Comparison of ENCODE assay signal across 12 cellular contexts in the genomic region with DNA sequence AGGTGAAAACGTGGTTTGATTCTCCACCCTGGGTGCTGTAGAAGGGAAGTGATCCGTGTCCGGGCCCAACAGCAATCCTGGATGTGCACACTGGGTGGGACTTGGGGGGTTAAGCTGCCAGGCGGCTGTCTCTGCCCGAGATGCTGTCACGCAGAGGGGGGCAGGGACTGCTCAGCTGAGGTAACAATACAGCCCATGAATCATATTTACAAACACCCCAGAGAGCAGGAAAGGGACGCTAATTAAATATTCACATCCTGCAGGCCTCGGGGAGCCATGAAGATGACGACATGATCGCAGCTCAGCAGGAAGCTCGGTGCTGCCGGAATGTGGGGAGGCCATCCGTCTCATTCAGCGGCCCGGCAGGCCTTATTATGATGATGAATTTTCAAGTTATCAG. TPM values are rescaled to one million over a fixed set of nuclear protein-coding genes. Genes with fewer than 3 reads are reported as not detected.
DNase-seq lines count a peak whose midpoint lies in the region; ATAC-seq and TF ChIP-seq lines count a peak whose summit lies in the region.
"Had no signal": no experiment of that assay in that cellular context is flagged by ENCODE, and none has a peak within 500 bp of the region (broad histone marks: within the 10 kb centered on the region; RNA-seq: fewer than 3 reads in every experiment).

No MANE protein-coding gene starts in this region.

- H3K4me2 ChIP-seq in GM23248 (ENCODE audit: unreplicated experiment) (no peak overlapping the region), neural progenitor cell (peak overlapping the region; percentile 5)

- H3K27me3 ChIP-seq in GM23248 (replicated peaks; ENCODE audit: insufficient read depth) (no peaks in the 10 kb centered on the region; the same call in 1 of the 2 replicates), ectodermal cell (ENCODE audit: control insufficient read depth, insufficient read depth, low read length, poor library complexity, severe bottlenecking) (no peaks in the 10 kb centered on the region), neural progenitor cell (no peaks in the 10 kb centered on the region)

- H3K9me3 Mint-ChIP-seq in neural progenitor cell: no peaks in the 10 kb centered on the region

- H3K27ac ChIP-seq in GM23248: peak overlapping the region; percentile 23; the same call in 1 of the 2 replicates
- peak overlapping the region; percentile 93 for H3K27ac ChIP-seq in ectodermal cell (ENCODE audit: insufficient read depth, low read depth, low read length, poor library complexity, severe bottlenecking)
- H3K27ac ChIP-seq in neural progenitor cell: no peak overlapping the region
- H3K27ac ChIP-seq: HL-60 had no signal

- no peak for ATAC-seq in HG03039 (IDR thresholded peaks at IDR 0.05; ENCODE audit: unreplicated experiment)
- no peak for ATAC-seq in HG03432 (IDR thresholded peaks at IDR 0.05; ENCODE audit: unreplicated experiment)

- H3K9me3 ChIP-seq in GM23248 (ENCODE audit: low read depth) (no peaks in the 10 kb centered on the region), ectodermal cell (ENCODE audit: control insufficient read depth, low read length) (no peaks in the 10 kb centered on the region), neural progenitor cell (ENCODE audit: low read depth) (no peaks in the 10 kb centered on the region)
- H3K9me3 ChIP-seq: HAP-1 had no signal

- no peaks in the 10 kb centered on the region for H3K79me2 ChIP-seq in GM23248 (ENCODE audit: insufficient read depth)
- no peaks in the 10 kb centered on the region for H3K79me2 ChIP-seq in neural progenitor cell (ENCODE audit: low read depth)

- in situ Hi-C loops in GM23248 (cut with MboI): no loop called here

- H4K20me1 ChIP-seq in GM23248 (ENCODE audit: insufficient read depth): no peaks in the 10 kb centered on the region
- H4K20me1 ChIP-seq in neural progenitor cell (ENCODE audit: low read depth): no peaks in the 10 kb centered on the region

- H3K27me3 Mint-ChIP-seq in neural progenitor cell (ENCODE audit: insufficient read depth, low read depth): peaks cover 14% of the 10 kb centered on the region

- H3K4me1 Mint-ChIP-seq in neural progenitor cell: peaks cover 63% of the 10 kb centered on the region

- peak overlapping the region; percentile 65 for H3K4me3 Mint-ChIP-seq in neural progenitor cell

- H3K4me3 ChIP-seq in GM23248 (no peak overlapping the region), ectodermal cell (ENCODE audit: insufficient read depth, low read depth, low read length) (no peak overlapping the region), neural progenitor cell (no peak overlapping the region)
- H3K4me3 ChIP-seq: HAP-1 had no signal

- no peak for TF ChIP-seq CTCF in neural progenitor cell (IDR thresholded peaks at IDR 0.05)

- H3K36me3 Mint-ChIP-seq in neural progenitor cell: no peaks in the 10 kb centered on the region

- no peaks in the 10 kb centered on the region for H3K4me1 ChIP-seq in GM23248 (ENCODE audit: insufficient read depth)
- H3K4me1 ChIP-seq in ectodermal cell (ENCODE audit: control insufficient read depth, insufficient read depth, low read length): peaks cover 53% of the 10 kb centered on the region
- peaks cover 49% of the 10 kb centered on the region for H3K4me1 ChIP-seq in neural progenitor cell
- H3K4me1 ChIP-seq: HAP-1 had no signal

- H3K36me3 ChIP-seq in GM23248 (ENCODE audit: low read depth) (no peaks in the 10 kb centered on the region), ectodermal cell (ENCODE audit: control insufficient read depth, insufficient read depth, low read length) (no peaks in the 10 kb centered on the region), neural progenitor cell (no peaks in the 10 kb centered on the region)
- H3K36me3 ChIP-seq: HAP-1 had no signal

- H3F3A ChIP-seq in GM23248 (ENCODE audit: insufficient read depth) (0 out of 2 replicates have a peak, but pooled peaks cover 3% of the 10 kb centered on the region), neural progenitor cell (ENCODE audit: low read depth) (peaks cover 41% of the 10 kb centered on the region)

- peak overlapping the region; percentile 84 for H3K27ac Mint-ChIP-seq in neural progenitor cell

- H3K9ac ChIP-seq in GM23248 (peak overlapping the region; percentile 54), neural progenitor cell (no peak overlapping the region)

- WGBS in GM23248 (ENCODE audit: low coverage in 1 of 2, low lambda C conversion rate in 2 of 2, missing lambda C conversion rate in 2 of 2), 2 experiments: 35 to 41% methylated on average over 15 of the region's 15 CpGs
- WGBS in ectodermal cell, 2 experiments: 12 to 32% methylated on average over 15 of the region's 15 CpGs

- H2AFZ ChIP-seq in GM23248: peak overlapping the region; percentile 76
- H2AFZ ChIP-seq in neural progenitor cell (replicated peaks): peak overlapping the region; percentile 63

- no peaks in the 10 kb centered on the region for H3K9me2 ChIP-seq in GM23248 (ENCODE audit: insufficient read depth)

- DNase-seq in GM23248 (peak; percentile 73), NCI-H69 (lab: John Stamatoyannopoulos, UW) (peak; percentile 96), neural progenitor cell (ENCODE audit: low spot score) (no peak), HT-29 (ENCODE audit: low spot score) (no peak), NCI-H526 (lab: John Stamatoyannopoulos, UW) (no peak)
- DNase-seq: DMS 273 treated with DMSO at 0.1 percent for 48 hours, mammary epithelial cell had no signal

RNA-seq across cellular contexts. Expression of gene CRABP1, which starts 17.9 kb away (rescaled TPM):
- total RNA-seq in GM23248 (2014; rRNA removed; shearing (Covaris generic)): not detected in 2 replicates
- not detected in 2 replicates for polyA plus RNA-seq in GM23248 (2016; fragmentation: Nextera tagmentation; extraction: Ambion mirVana)
- 1,552 TPM for polyA plus RNA-seq in ectodermal cell (2013, experiment 1 of 4)
- 959 TPM for polyA plus RNA-seq in ectodermal cell (2013, experiment 2 of 4)
- 2,069 TPM for polyA plus RNA-seq in ectodermal cell (2013, experiment 3 of 4)
- polyA plus RNA-seq in ectodermal cell (2013, experiment 4 of 4): 2,116 TPM
- total RNA-seq in neural progenitor cell (ENCODE audit: low replicate concordance): 320 and 454 TPM in 2 replicates
- not detected in 2 replicates for total RNA-seq in HT-29 (2014; rRNA removed; shearing (Covaris generic))
- total RNA-seq: mammary epithelial cell had no signal
- polyA plus RNA-seq: mammary epithelial cell had no signal

RNA-seq across cellular contexts. Expression of gene SKIC8, which starts 22.8 kb away (rescaled TPM):
- 52.6 and 60.1 TPM in 2 replicates for total RNA-seq in GM23248 (2014; rRNA removed; shearing (Covaris generic))
- 70.6 and 77.7 TPM in 2 replicates for polyA plus RNA-seq in GM23248 (2016; fragmentation: Nextera tagmentation; extraction: Ambion mirVana)
- polyA plus RNA-seq in ectodermal cell (2013, experiment 1 of 4): 56.3 TPM
- polyA plus RNA-seq in ectodermal cell (2013, experiment 2 of 4): 57.4 TPM
- 45.5 TPM for polyA plus RNA-seq in ectodermal cell (2013, experiment 3 of 4)
- polyA plus RNA-seq in ectodermal cell (2013, experiment 4 of 4): 48.3 TPM
- 76.0 and 78.4 TPM in 2 replicates for total RNA-seq in neural progenitor cell (ENCODE audit: low replicate concordance)
- total RNA-seq in HT-29 (2014; rRNA removed; shearing (Covaris generic)): 64.0 and 74.8 TPM in 2 replicates

RNA-seq across cellular contexts. Expression of gene DNAJA4, which starts 57.9 kb away (rescaled TPM):
- 0.43 and 2.7 TPM in 2 replicates for total RNA-seq in GM23248 (2014; rRNA removed; shearing (Covaris generic))
- polyA plus RNA-seq in GM23248 (2016; fragmentation: Nextera tagmentation; extraction: Ambion mirVana): 1.3 and 1.4 TPM in 2 replicates
- polyA plus RNA-seq in ectodermal cell (2013, experiment 1 of 4): 1.3 TPM
- 2.0 TPM for polyA plus RNA-seq in ectodermal cell (2013, experiment 2 of 4)
- polyA plus RNA-seq in ectodermal cell (2013, experiment 3 of 4): 1.1 TPM
- 1.9 TPM for polyA plus RNA-seq in ectodermal cell (2013, experiment 4 of 4)
- 0.12 TPM in 1 of 2 replicates, not detected in the other for total RNA-seq in neural progenitor cell (ENCODE audit: low replicate concordance)
- 10.2 and 16.0 TPM in 2 replicates for total RNA-seq in HT-29 (2014; rRNA removed; shearing (Covaris generic))

Comparison
In these comparisons a context has a peak if more than half of its experiments do, and no peak if none do; other contexts are left out.
1. DNase-seq: peak in GM23248 (single experiment) and NCI-H69 (single experiment); none in neural progenitor cell (single experiment), HT-29 (single experiment) and NCI-H526 (0 of 2).
2. RNA of gene CRABP1, which starts 17.9 kb away (total RNA-seq): 320 to 454 TPM in neural progenitor cell; not detected in GM23248 and not detected in HT-29; every median in the first group is over 100 times any median in the second.